Comparison of ENCODE assay signal across 9 cellular contexts in the genomic region with DNA sequence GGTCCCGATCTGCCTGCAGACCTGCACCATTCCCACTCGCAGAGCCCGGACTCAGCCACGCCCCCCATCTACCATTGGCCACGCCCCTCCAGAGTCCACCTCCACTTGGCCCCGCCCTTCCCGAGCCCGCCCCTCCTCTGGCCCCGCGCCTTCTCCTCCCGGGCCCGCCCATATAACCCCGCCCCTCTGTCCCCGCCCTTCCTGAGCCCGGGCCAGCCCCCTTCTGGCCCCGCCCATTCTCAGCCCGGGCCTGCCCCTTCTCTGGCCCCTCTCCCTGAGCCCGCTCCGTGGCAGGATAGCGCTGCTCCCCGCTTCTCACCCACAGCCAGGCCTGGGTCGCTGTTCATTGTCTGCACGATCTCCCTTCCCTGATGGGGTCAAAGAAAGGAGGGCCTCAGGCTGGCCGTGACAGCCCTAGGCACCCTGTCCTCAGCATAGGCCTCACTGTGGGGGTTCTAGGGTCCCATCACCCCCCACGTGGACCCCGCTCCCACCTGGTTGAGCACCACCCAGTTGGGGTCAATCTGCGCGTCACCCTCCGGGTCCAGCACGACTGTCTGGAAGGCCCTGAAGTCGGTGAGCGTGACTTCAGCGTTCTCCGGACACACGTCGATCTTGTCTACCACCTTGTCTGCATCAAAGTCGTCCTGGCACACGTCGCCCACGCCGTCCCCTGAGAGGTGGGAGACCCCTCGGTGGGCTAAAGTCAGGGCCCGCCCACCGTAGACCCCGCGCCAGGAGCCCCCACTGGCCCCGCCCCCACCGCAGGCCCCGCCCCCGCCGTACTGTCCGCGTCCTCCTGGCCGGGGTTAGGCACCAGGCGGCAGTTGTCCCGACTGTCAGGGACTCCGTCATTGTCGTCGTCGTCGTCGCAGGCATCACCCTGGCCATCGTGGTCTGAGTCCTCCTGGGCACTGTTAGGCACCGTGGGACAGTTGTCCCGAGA. TPM values are rescaled to one million over a fixed set of nuclear protein-coding genes. Genes with fewer than 3 reads are reported as not detected.
A peak's percentile ranks its signal among the peaks of the same experiment; 100 is the strongest.
DNase-seq lines count a peak whose midpoint lies in the region; ATAC-seq and TF ChIP-seq lines count a peak whose summit lies in the region.
"Had no signal": no experiment of that assay in that cellular context is flagged by ENCODE, and none has a peak within 500 bp of the region (broad histone marks: within the 10 kb centered on the region; RNA-seq: fewer than 3 reads in every experiment).

No MANE protein-coding gene starts in this region.

- no peak for TF ChIP-seq POLR2A in lower leg skin (IDR thresholded peaks at IDR 0.05)

- DNase-seq in ELF-1 (ENCODE audit: low read depth, low spot score), result peak; percentile 73
- DNase-seq in NCI-H146 (lab: John Stamatoyannopoulos, UW), result peak; percentile 83
- DNase-seq in activated CD4-positive, alpha-beta T cell treated with anti-CD3 and anti-CD28 coated beads for 1 hour, result peak; percentile 47
- DNase-seq in central memory CD4-positive, alpha-beta T cell, result peak; percentile 23
- DNase-seq in lower leg skin (ENCODE audit: low spot score in 2 of 2), result peak; percentile 60 to 95
- DNase-seq in stimulated activated CD8-positive, alpha-beta memory T cell treated with anti-CD3 and anti-CD28 coated beads, Interleukin-4, amount 100 ng/mL, for 1 hour (ENCODE audit: low read depth in 2 of 2, low spot score in 1 of 2), result peak; percentile 36 to 42
- DNase-seq in H4 (ENCODE audit: low spot score), result no peak

- 12 to 14% methylated on average over 45 to 46 of the region's 65 CpGs for WGBS in lower leg skin, 2 donors

- no peak for ATAC-seq in HG02981 (IDR thresholded peaks at IDR 0.05; ENCODE audit: unreplicated experiment)

- no peak overlapping the region for H3K4me3 ChIP-seq in lower leg skin (ENCODE audit: low read depth, poor library complexity, severe bottlenecking)
- H3K4me3 ChIP-seq: skin epidermis had no signal

- intact Hi-C loops in lower leg skin (cut with DNase I; ENCODE audit: low total_unique reads), result no loop called here

- TF ChIP-seq CTCF in lower leg skin (IDR thresholded peaks at IDR 0.05), result no peak

RNA-seq across cellular contexts. Expression of gene COMP, which starts 5.7 kb away (rescaled TPM):
- 10 to 100 TPM; 12.6 to 18.3 (median 14.9) TPM for total RNA-seq in lower leg skin
- 0.08 TPM in 1 of 2 replicates, not detected in the other for total RNA-seq in H4 (2014; rRNA removed; shearing (Covaris generic))

RNA-seq across cellular contexts. Expression of gene UPF1, which starts 46.3 kb away (rescaled TPM):
- 100 to 1,000 TPM in 3 of 4 donors, 10 to 100 TPM in 1; 91.6 to 116 (median 102) TPM for total RNA-seq in lower leg skin
- total RNA-seq in H4 (2014; rRNA removed; shearing (Covaris generic)), result 33.8 and 46.2 TPM in 2 replicates

Comparison
In these comparisons a context has a peak if more than half of its experiments do, and no peak if none do; other contexts are left out.
1. RNA of gene COMP, which starts 5.7 kb away (total RNA-seq): 12.6 to 18.3 TPM in lower leg skin; 0.08 TPM in H4; every median in the first group is over 10 times any median in the second.